13 cellular contexts compared by ENCODE assay signal in the genomic region with DNA sequence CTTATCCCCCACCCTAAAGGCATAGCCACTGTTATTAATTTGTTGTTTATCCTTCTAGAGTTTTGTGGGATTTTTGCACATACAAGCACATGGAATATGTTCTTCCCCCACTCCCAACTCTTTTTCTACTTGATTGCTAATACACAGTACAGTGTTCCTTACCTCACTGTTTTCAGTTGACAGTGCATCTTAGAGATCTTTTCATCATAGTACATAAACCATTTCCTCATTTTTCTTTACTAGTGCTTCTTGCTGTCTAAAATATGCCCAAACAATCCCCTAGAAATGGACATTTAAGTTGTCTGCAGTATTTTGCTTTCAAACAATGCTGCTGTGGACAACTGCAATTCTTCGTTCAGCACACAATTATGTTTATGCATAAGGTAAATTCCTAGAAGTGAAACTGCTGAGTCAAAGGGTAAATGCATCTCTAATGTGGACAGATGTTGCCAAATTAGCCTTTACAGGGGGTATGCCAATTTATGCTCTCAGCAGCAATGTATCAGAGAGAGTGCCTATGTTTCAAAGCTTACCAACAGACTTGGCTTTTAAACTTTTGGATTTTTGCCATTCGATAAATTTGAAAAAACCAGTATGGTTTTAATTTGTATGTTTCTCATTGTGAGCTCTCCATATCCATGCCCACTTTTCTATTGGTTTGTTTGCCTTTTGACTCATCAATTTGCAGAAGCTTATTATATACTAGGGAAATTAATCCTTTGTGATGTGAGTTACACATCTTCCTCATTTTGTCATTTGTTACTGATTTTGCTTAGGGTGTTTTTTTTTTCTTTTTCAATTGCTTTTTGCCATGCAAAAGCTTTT.
DNase-seq lines count a peak whose midpoint lies in the region; ATAC-seq and TF ChIP-seq lines count a peak whose summit lies in the region.
"Had no signal": no experiment of that assay in that cellular context is flagged by ENCODE, and none has a peak within 500 bp of the region (broad histone marks: within the 10 kb centered on the region; RNA-seq: fewer than 3 reads in every experiment).

No MANE protein-coding gene starts in this region.

- no peak for TF ChIP-seq RAD21 in SK-N-SH (IDR thresholded peaks at IDR 0.05; ENCODE audit: low read length)

- no peaks in the 10 kb centered on the region for H3K27me3 ChIP-seq in SK-N-SH (ENCODE audit: insufficient read depth)
- H3K27me3 ChIP-seq in CD8-positive, alpha-beta T cell (ENCODE audit: insufficient read depth, low read length): no peaks in the 10 kb centered on the region

- H3K36me3 Mint-ChIP-seq in CD8-positive, alpha-beta T cell: no peaks in the 10 kb centered on the region

- peaks cover 6% of the 10 kb centered on the region for H3K9me3 Mint-ChIP-seq in CD8-positive, alpha-beta T cell
- H3K9me3 Mint-ChIP-seq: effector memory CD8-positive, alpha-beta T cell had no signal

- WGBS in SK-N-SH (ENCODE audit: low lambda C conversion rate): 19% methylated on average over 2 of the region's 2 CpGs

- peaks cover 4% of the 10 kb centered on the region for H3F3A ChIP-seq in SK-N-SH (replicated peaks; ENCODE audit: insufficient read depth)

- H3K9me2 ChIP-seq in SK-N-SH: no peaks in the 10 kb centered on the region

- H3K4me2 ChIP-seq in SK-N-SH: peak overlapping the region; percentile 42; the same call in 1 of the 2 replicates

- peak in 1 of 2 experiments; percentile 13; a peak in 1 of 4 replicates for TF ChIP-seq EP300 in SK-N-SH (IDR thresholded peaks at IDR 0.05; ENCODE audit: borderline replicate concordance in 1 of 2, low read depth in 1 of 2, low read length in 1 of 2)

- H3K9ac ChIP-seq in SK-N-SH: no peak overlapping the region
- H3K9ac ChIP-seq: parathyroid adenoma had no signal

- POLR2A ChIA-PET in SK-N-SH (lab: Yijun Ruan, JAX): no interaction called here
- POLR2A ChIA-PET in CD8-positive, alpha-beta T cell (lab: Charles Lee): no interaction called here

- H3K9me3 ChIP-seq in SK-N-SH: no peaks in the 10 kb centered on the region
- no peaks in the 10 kb centered on the region for H3K9me3 ChIP-seq in CD8-positive, alpha-beta T cell (ENCODE audit: low read length)

- H3K27ac Mint-ChIP-seq in CD8-positive, alpha-beta T cell: no peak overlapping the region
- H3K27ac Mint-ChIP-seq: effector memory CD8-positive, alpha-beta T cell had no signal

- DNase-seq in NCI-H345 (lab: John Stamatoyannopoulos, UW) (peak; percentile 11), NCI-H345 treated with DMSO at 0.1 percent for 48 hours (lab: John Stamatoyannopoulos, UW; ENCODE audit: unreplicated experiment) (no peak), NB4 (ENCODE audit: low read depth) (peak; percentile 33), SK-N-SH (no peak), stromal cell of bone marrow (ENCODE audit: low read depth) (peak; percentile 23), hepatic stellate cell (ENCODE audit: low spot score) (no peak)
- DNase-seq in CD8-positive, alpha-beta T cell: no peak
- DNase-seq: ACHN; effector memory CD8-positive, alpha-beta T cell; stimulated activated CD4-positive, alpha-beta T cell treated with anti-CD3 and anti-CD28 coated beads, Interleukin-4, amount 100 ng/mL, for 1 hour had no signal

- intact Hi-C loops in CD8-positive, alpha-beta T cell (cut with DNase I, micrococcal nuclease): no loop called here

- H3K27ac ChIP-seq in SK-N-SH (ENCODE audit: low read depth in 2 of 2, low read length in 1 of 2): peak overlapping the region; percentile 31 to 45; a peak in 3 of 4 replicates
- no peak overlapping the region for H3K27ac ChIP-seq in CD8-positive, alpha-beta T cell (ENCODE audit: low read depth, low read length)
- H3K27ac ChIP-seq: parathyroid adenoma, VCaP had no signal

- H3K4me3 ChIP-seq in NB4 (ENCODE audit: low read depth, low read length) (no peak overlapping the region), SK-N-SH (ENCODE audit: low read depth in 2 of 2, low read length in 1 of 2) (no peak overlapping the region)
- no peak overlapping the region for H3K4me3 ChIP-seq in CD8-positive, alpha-beta T cell (ENCODE audit: low read depth, low read length)

- no peaks in the 10 kb centered on the region for H3K79me2 ChIP-seq in SK-N-SH (ENCODE audit: insufficient read depth)
- H3K79me2 ChIP-seq: parathyroid adenoma had no signal

- TF ChIP-seq CTCF in NB4 (IDR thresholded peaks at IDR 0.05; ENCODE audit: low read depth, low read length) (no peak), SK-N-SH (IDR thresholded peaks at IDR 0.05) (no peak)
- no peak for TF ChIP-seq CTCF in CD8-positive, alpha-beta T cell (IDR thresholded peaks at IDR 0.05)

- H3K27me3 Mint-ChIP-seq in CD8-positive, alpha-beta T cell (ENCODE audit: low read depth): no peaks in the 10 kb centered on the region

- H3K4me1 Mint-ChIP-seq in CD8-positive, alpha-beta T cell (ENCODE audit: low read depth): peaks cover 14% of the 10 kb centered on the region

- CTCF ChIA-PET in SK-N-SH (lab: Yijun Ruan, JAX): interaction anchor here (0.8 to 7.6 kb wide), 3 partner anchors 77 to 282 kb away, joined by 3 to 41 read pairs (median 3); no protein-coding TSS in a partner anchor
- CTCF ChIA-PET in CD8-positive, alpha-beta T cell (lab: Charles Lee): interaction anchor here (0.6 to 1.6 kb wide), 2 partner anchors 12 to 30 kb away, joined by 3 to 4 read pairs; no protein-coding TSS in a partner anchor

- peaks cover 7 to 35% of the 10 kb centered on the region in 2 experiments; a peak in 2 of 4 replicates for H3K4me1 ChIP-seq in SK-N-SH (ENCODE audit: control insufficient read depth in 1 of 2, insufficient read depth in 2 of 2, low read depth in 1 of 2, low read length in 1 of 2)
- peaks cover 6% of the 10 kb centered on the region for H3K4me1 ChIP-seq in CD8-positive, alpha-beta T cell (ENCODE audit: insufficient read depth, low read length)
- H3K4me1 ChIP-seq: parathyroid adenoma had no signal

- ATAC-seq in CD8-positive, alpha-beta T cell: no peak
- no peak for ATAC-seq in HG02884 (IDR thresholded peaks at IDR 0.05; ENCODE audit: unreplicated experiment)
- ATAC-seq: effector memory CD8-positive, alpha-beta T cell had no signal

- no peak for TF ChIP-seq POLR2A in NB4 (IDR thresholded peaks at IDR 0.05; ENCODE audit: extremely low read depth, insufficient read length)

- H3K36me3 ChIP-seq in SK-N-SH (replicated peaks in 1 of 2; ENCODE audit: control insufficient read depth in 1 of 2, insufficient read depth in 2 of 2, low read length in 1 of 2): no peaks in the 10 kb centered on the region
- H3K36me3 ChIP-seq in CD8-positive, alpha-beta T cell (ENCODE audit: insufficient read depth, low read length): no peaks in the 10 kb centered on the region

- no peak overlapping the region for H3K4me3 Mint-ChIP-seq in CD8-positive, alpha-beta T cell
- H3K4me3 Mint-ChIP-seq: effector memory CD8-positive, alpha-beta T cell had no signal

- no peak overlapping the region for H2AFZ ChIP-seq in SK-N-SH (ENCODE audit: low read depth)
- H2AFZ ChIP-seq: parathyroid adenoma had no signal

- no peaks in the 10 kb centered on the region for H4K20me1 ChIP-seq in SK-N-SH (ENCODE audit: insufficient read depth)

TF ChIP-seq in SK-N-SH, 30 proteins besides CTCF, POLR2A, EP300 and RAD21:
- TF ChIP-seq FOSL2 (IDR thresholded peaks at IDR 0.05; ENCODE audit: borderline replicate concordance, low read depth) (peak; percentile 10; the same call in 1 of the 2 replicates), PBX3 (IDR thresholded peaks at IDR 0.05) (peak; percentile 56; the same call in 1 of the 2 replicates), TCF12 (IDR thresholded peaks at IDR 0.05) (peak; percentile 44; the same call in 1 of the 2 replicates)
- TF ChIP-seq, protein P1, sequence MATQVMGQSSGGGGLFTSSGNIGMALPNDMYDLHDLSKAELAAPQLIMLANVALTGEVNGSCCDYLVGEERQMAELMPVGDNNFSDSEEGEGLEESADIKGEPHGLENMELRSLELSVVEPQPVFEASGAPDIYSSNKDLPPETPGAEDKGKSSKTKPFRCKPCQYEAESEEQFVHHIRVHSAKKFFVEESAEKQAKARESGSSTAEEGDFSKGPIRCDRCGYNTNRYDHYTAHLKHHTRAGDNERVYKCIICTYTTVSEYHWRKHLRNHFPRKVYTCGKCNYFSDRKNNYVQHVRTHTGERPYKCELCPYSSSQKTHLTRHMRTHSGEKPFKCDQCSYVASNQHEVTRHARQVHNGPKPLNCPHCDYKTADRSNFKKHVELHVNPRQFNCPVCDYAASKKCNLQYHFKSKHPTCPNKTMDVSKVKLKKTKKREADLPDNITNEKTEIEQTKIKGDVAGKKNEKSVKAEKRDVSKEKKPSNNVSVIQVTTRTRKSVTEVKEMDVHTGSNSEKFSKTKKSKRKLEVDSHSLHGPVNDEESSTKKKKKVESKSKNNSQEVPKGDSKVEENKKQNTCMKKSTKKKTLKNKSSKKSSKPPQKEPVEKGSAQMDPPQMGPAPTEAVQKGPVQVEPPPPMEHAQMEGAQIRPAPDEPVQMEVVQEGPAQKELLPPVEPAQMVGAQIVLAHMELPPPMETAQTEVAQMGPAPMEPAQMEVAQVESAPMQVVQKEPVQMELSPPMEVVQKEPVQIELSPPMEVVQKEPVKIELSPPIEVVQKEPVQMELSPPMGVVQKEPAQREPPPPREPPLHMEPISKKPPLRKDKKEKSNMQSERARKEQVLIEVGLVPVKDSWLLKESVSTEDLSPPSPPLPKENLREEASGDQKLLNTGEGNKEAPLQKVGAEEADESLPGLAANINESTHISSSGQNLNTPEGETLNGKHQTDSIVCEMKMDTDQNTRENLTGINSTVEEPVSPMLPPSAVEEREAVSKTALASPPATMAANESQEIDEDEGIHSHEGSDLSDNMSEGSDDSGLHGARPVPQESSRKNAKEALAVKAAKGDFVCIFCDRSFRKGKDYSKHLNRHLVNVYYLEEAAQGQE (IDR thresholded peaks at IDR 0.05; ENCODE audit: low read depth, low read length): no peak

Comparison
In these comparisons a context has a peak if more than half of its experiments do, and no peak if none do; other contexts are left out.
1. DNase-seq: peak in NCI-H345 (single experiment), NB4 (single experiment) and stromal cell of bone marrow (single experiment); none in NCI-H345 treated with DMSO at 0.1 percent for 48 hours (single experiment), SK-N-SH (single experiment), CD8-positive, alpha-beta T cell (0 of 7) and hepatic stellate cell (single experiment).